In the genomic region with DNA sequence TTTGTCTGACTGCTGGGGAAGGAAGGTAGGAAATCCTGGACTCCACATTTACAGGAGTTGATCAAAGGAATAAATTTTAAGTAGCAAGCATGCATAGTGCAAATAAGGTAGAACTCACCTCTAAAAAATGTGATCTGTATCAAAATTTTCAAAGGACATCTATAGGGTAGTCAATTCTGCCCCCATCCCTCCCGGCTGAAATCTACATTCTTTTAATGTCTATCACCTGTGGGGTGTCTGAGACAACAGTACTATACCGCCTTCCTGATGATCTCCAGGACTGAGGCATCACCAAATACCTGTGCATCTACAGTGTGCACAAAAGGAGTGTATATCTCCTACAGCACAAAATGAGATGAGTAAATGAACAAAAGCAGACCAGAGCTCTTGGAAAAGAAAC, we compare ENCODE assay signal across 15 cellular contexts. TPM values are rescaled to one million over a fixed set of nuclear protein-coding genes. Genes with fewer than 3 reads are reported as not detected.
DNase-seq lines count a peak whose midpoint lies in the region; ATAC-seq lines count a peak whose summit lies in the region.
"Had no signal": no experiment of that assay in that cellular context is flagged by ENCODE, and none has a peak within 500 bp of the region (broad histone marks: within the 10 kb centered on the region; RNA-seq: fewer than 3 reads in every experiment).

No MANE protein-coding gene starts in this region.

- intact Hi-C loops in activated CD4-positive, alpha-beta T cell treated with anti-CD3 and anti-CD28 coated beads for 36 hours (cut with DNase I, micrococcal nuclease), result no loop called here

- ATAC-seq in activated CD4-positive, alpha-beta T cell treated with anti-CD3 and anti-CD28 coated beads for 36 hours, result no peak
- no peak for ATAC-seq in T-helper 17 cell
- ATAC-seq in activated naive CD8-positive, alpha-beta T cell treated with anti-CD3 and anti-CD28 coated beads, Interleukin-2, amount 10 ng/mL, durations not matched to agents 7 days and 5 days (ENCODE audit: low read depth), result no peak
- no peak for ATAC-seq in naive thymus-derived CD8-positive, alpha-beta T cell
- no peak for ATAC-seq in SK-N-SH treated with all-trans-retinoic acid at 6 μM for 48 hours
- ATAC-seq: HCT116 had no signal

- H3K4me1 Mint-ChIP-seq in activated CD4-positive, alpha-beta T cell treated with anti-CD3 and anti-CD28 coated beads for 36 hours, result peaks cover 82% of the 10 kb centered on the region
- peaks cover 42% of the 10 kb centered on the region for H3K4me1 Mint-ChIP-seq in activated CD4-positive, alpha-beta T cell treated with anti-CD3 and anti-CD28 coated beads, Interleukin-2, amount 10 ng/mL, durations not matched to agents 7 days and 5 days
- H3K4me1 Mint-ChIP-seq in T-helper 17 cell, result peaks cover 55% of the 10 kb centered on the region
- peaks cover 44% of the 10 kb centered on the region for H3K4me1 Mint-ChIP-seq in activated naive CD8-positive, alpha-beta T cell treated with anti-CD3 and anti-CD28 coated beads, Interleukin-2, amount 10 ng/mL, durations not matched to agents 7 days and 5 days
- peaks cover 48 to 91% (median 80%) of the 10 kb centered on the region in 4 donors for H3K4me1 Mint-ChIP-seq in naive thymus-derived CD8-positive, alpha-beta T cell

- no peaks in the 10 kb centered on the region for H3K9me3 ChIP-seq in T-helper 17 cell (ENCODE audit: control insufficient read depth, low read length, poor library complexity, severe bottlenecking)

- H3K4me3 Mint-ChIP-seq in activated CD4-positive, alpha-beta T cell treated with anti-CD3 and anti-CD28 coated beads for 36 hours, result no peak overlapping the region
- H3K4me3 Mint-ChIP-seq in activated CD4-positive, alpha-beta T cell treated with anti-CD3 and anti-CD28 coated beads, Interleukin-2, amount 10 ng/mL, durations not matched to agents 7 days and 5 days, result no peak overlapping the region
- no peak overlapping the region for H3K4me3 Mint-ChIP-seq in T-helper 17 cell
- H3K4me3 Mint-ChIP-seq in activated naive CD8-positive, alpha-beta T cell treated with anti-CD3 and anti-CD28 coated beads, Interleukin-2, amount 10 ng/mL, durations not matched to agents 7 days and 5 days, result no peak overlapping the region
- H3K4me3 Mint-ChIP-seq in naive thymus-derived CD8-positive, alpha-beta T cell, result peak overlapping the region in 2 of 10 donors; percentile 1 to 11

- POLR2A ChIA-PET in activated CD4-positive, alpha-beta T cell treated with anti-CD3 and anti-CD28 coated beads for 36 hours (lab: Charles Lee), result interaction anchor here (0.6 kb wide), 1 partner anchor 968 kb away, joined by 4 read pairs; no protein-coding TSS in a partner anchor
- POLR2A ChIA-PET in activated CD4-positive, alpha-beta T cell treated with anti-CD3 and anti-CD28 coated beads, Interleukin-2, amount 10 ng/mL, durations not matched to agents 7 days and 5 days (lab: Charles Lee), result interaction anchor here (0.6 kb wide), 1 partner anchor 29 kb away, joined by 3 read pairs; the partner anchor contains the start of gene SPAG4
- POLR2A ChIA-PET in activated naive CD8-positive, alpha-beta T cell treated with anti-CD3 and anti-CD28 coated beads, Interleukin-2, amount 10 ng/mL, durations not matched to agents 7 days and 5 days (lab: Charles Lee), result interaction anchor here (0.6 to 1.0 kb wide), 2 partner anchors 16 to 25 kb away, joined by 3 read pairs; no protein-coding TSS in a partner anchor
- POLR2A ChIA-PET in naive thymus-derived CD8-positive, alpha-beta T cell (lab: Charles Lee), result interaction anchor here (1.5 kb wide), 1 partner anchor 19 kb away, joined by 4 read pairs; the partner anchor contains the start of genes CPNE1 and RBM12

- peaks cover 34% of the 10 kb centered on the region for H3K36me3 Mint-ChIP-seq in activated CD4-positive, alpha-beta T cell treated with anti-CD3 and anti-CD28 coated beads for 36 hours (ENCODE audit: low read depth)
- peaks cover 39% of the 10 kb centered on the region for H3K36me3 Mint-ChIP-seq in activated CD4-positive, alpha-beta T cell treated with anti-CD3 and anti-CD28 coated beads, Interleukin-2, amount 10 ng/mL, durations not matched to agents 7 days and 5 days (ENCODE audit: low read depth)
- H3K36me3 Mint-ChIP-seq in T-helper 17 cell (ENCODE audit: low read depth), result no peaks in the 10 kb centered on the region
- H3K36me3 Mint-ChIP-seq in activated naive CD8-positive, alpha-beta T cell treated with anti-CD3 and anti-CD28 coated beads, Interleukin-2, amount 10 ng/mL, durations not matched to agents 7 days and 5 days, result peaks cover 34% of the 10 kb centered on the region
- H3K36me3 Mint-ChIP-seq in naive thymus-derived CD8-positive, alpha-beta T cell, result peaks cover 0 to 39% (median 0%) of the 10 kb centered on the region in 3 donors

- no peak for DNase-seq in activated CD4-positive, alpha-beta T cell treated with anti-CD3 and anti-CD28 coated beads for 36 hours
- no peak for DNase-seq in activated CD4-positive, alpha-beta T cell treated with anti-CD3 and anti-CD28 coated beads, Interleukin-2, amount 10 ng/mL, durations not matched to agents 7 days and 5 days
- DNase-seq in T-helper 17 cell, result no peak
- DNase-seq in activated naive CD8-positive, alpha-beta T cell treated with anti-CD3 and anti-CD28 coated beads, Interleukin-2, amount 10 ng/mL, durations not matched to agents 7 days and 5 days, result no peak
- no peak for DNase-seq in naive thymus-derived CD8-positive, alpha-beta T cell
- DNase-seq in SKM-1 (lab: John Stamatoyannopoulos, UW; ENCODE audit: unreplicated experiment), result no peak
- no peak for DNase-seq in islet precursor cell
- DNase-seq: COR-L47, IMR-90, NCI-H1417, NCI-H1930, NCI-H2171, NCI-H446 treated with DMSO at 0.1 percent for 48 hours had no signal

- no peaks in the 10 kb centered on the region for H3K9me3 Mint-ChIP-seq in activated CD4-positive, alpha-beta T cell treated with anti-CD3 and anti-CD28 coated beads for 36 hours (ENCODE audit: low read depth)
- no peaks in the 10 kb centered on the region for H3K9me3 Mint-ChIP-seq in activated CD4-positive, alpha-beta T cell treated with anti-CD3 and anti-CD28 coated beads, Interleukin-2, amount 10 ng/mL, durations not matched to agents 7 days and 5 days
- H3K9me3 Mint-ChIP-seq in activated naive CD8-positive, alpha-beta T cell treated with anti-CD3 and anti-CD28 coated beads, Interleukin-2, amount 10 ng/mL, durations not matched to agents 7 days and 5 days, result no peaks in the 10 kb centered on the region
- no peaks in the 10 kb centered on the region for H3K9me3 Mint-ChIP-seq in naive thymus-derived CD8-positive, alpha-beta T cell

- CTCF ChIA-PET in activated CD4-positive, alpha-beta T cell treated with anti-CD3 and anti-CD28 coated beads for 36 hours (lab: Charles Lee), result interaction anchor here (0.6 to 1.0 kb wide), 3 partner anchors 8 to 805 kb away, joined by 3 to 4 read pairs (median 4); no protein-coding TSS in a partner anchor
- CTCF ChIA-PET in activated CD4-positive, alpha-beta T cell treated with anti-CD3 and anti-CD28 coated beads, Interleukin-2, amount 10 ng/mL, durations not matched to agents 7 days and 5 days (lab: Charles Lee), result interaction anchor here (0.9 to 2.4 kb wide), 3 partner anchors 8 to 15 kb away, joined by 3 to 7 read pairs (median 3); no protein-coding TSS in a partner anchor

- H3K27me3 Mint-ChIP-seq in activated CD4-positive, alpha-beta T cell treated with anti-CD3 and anti-CD28 coated beads for 36 hours, result no peaks in the 10 kb centered on the region
- no peaks in the 10 kb centered on the region for H3K27me3 Mint-ChIP-seq in activated CD4-positive, alpha-beta T cell treated with anti-CD3 and anti-CD28 coated beads, Interleukin-2, amount 10 ng/mL, durations not matched to agents 7 days and 5 days
- no peaks in the 10 kb centered on the region for H3K27me3 Mint-ChIP-seq in T-helper 17 cell
- H3K27me3 Mint-ChIP-seq in activated naive CD8-positive, alpha-beta T cell treated with anti-CD3 and anti-CD28 coated beads, Interleukin-2, amount 10 ng/mL, durations not matched to agents 7 days and 5 days, result no peaks in the 10 kb centered on the region
- H3K27me3 Mint-ChIP-seq in naive thymus-derived CD8-positive, alpha-beta T cell, result no peaks in the 10 kb centered on the region

- H3K27ac Mint-ChIP-seq in activated CD4-positive, alpha-beta T cell treated with anti-CD3 and anti-CD28 coated beads for 36 hours, result peak overlapping the region; percentile 7
- no peak overlapping the region for H3K27ac Mint-ChIP-seq in activated CD4-positive, alpha-beta T cell treated with anti-CD3 and anti-CD28 coated beads, Interleukin-2, amount 10 ng/mL, durations not matched to agents 7 days and 5 days
- peak overlapping the region; percentile 60 for H3K27ac Mint-ChIP-seq in T-helper 17 cell
- H3K27ac Mint-ChIP-seq in activated naive CD8-positive, alpha-beta T cell treated with anti-CD3 and anti-CD28 coated beads, Interleukin-2, amount 10 ng/mL, durations not matched to agents 7 days and 5 days, result peak overlapping the region; percentile 2
- H3K27ac Mint-ChIP-seq in naive thymus-derived CD8-positive, alpha-beta T cell, result peak overlapping the region in 9 of 10 donors; percentile 5 to 81 (median 51)

RNA-seq across cellular contexts. Expression of gene CPNE1, which starts 19.9 kb away (rescaled TPM):
- 100 to 1,000 TPM; 249 to 258 TPM for total RNA-seq in activated CD4-positive, alpha-beta T cell treated with anti-CD3 and anti-CD28 coated beads for 36 hours
- total RNA-seq in activated CD4-positive, alpha-beta T cell treated with anti-CD3 and anti-CD28 coated beads, Interleukin-2, amount 10 ng/mL, durations not matched to agents 7 days and 5 days, result 100 to 1,000 TPM; 252 to 256 TPM
- 100 to 1,000 TPM; 215 to 250 TPM for total RNA-seq in T-helper 17 cell
- 100 to 1,000 TPM; 296 to 327 TPM for total RNA-seq in activated naive CD8-positive, alpha-beta T cell treated with anti-CD3 and anti-CD28 coated beads, Interleukin-2, amount 10 ng/mL, durations not matched to agents 7 days and 5 days
- total RNA-seq in naive thymus-derived CD8-positive, alpha-beta T cell, result 100 to 1,000 TPM; 413 to 454 TPM
- polyA plus RNA-seq in naive thymus-derived CD8-positive, alpha-beta T cell, result 100 to 1,000 TPM; 329 to 392 (median 384) TPM

RNA-seq across cellular contexts. Expression of gene RBM12, which starts 19.9 kb away (rescaled TPM):
- 100 to 1,000 TPM; 122 to 148 TPM for total RNA-seq in activated CD4-positive, alpha-beta T cell treated with anti-CD3 and anti-CD28 coated beads for 36 hours
- 100 to 1,000 TPM; 121 to 127 TPM for total RNA-seq in activated CD4-positive, alpha-beta T cell treated with anti-CD3 and anti-CD28 coated beads, Interleukin-2, amount 10 ng/mL, durations not matched to agents 7 days and 5 days
- total RNA-seq in T-helper 17 cell, result 10 to 100 TPM; 86.0 to 87.8 TPM
- total RNA-seq in activated naive CD8-positive, alpha-beta T cell treated with anti-CD3 and anti-CD28 coated beads, Interleukin-2, amount 10 ng/mL, durations not matched to agents 7 days and 5 days, result 100 to 1,000 TPM; 116 to 120 TPM
- 100 to 1,000 TPM; 112 to 132 TPM for total RNA-seq in naive thymus-derived CD8-positive, alpha-beta T cell
- 10 to 100 TPM; 35.2 to 43.7 (median 39.9) TPM for polyA plus RNA-seq in naive thymus-derived CD8-positive, alpha-beta T cell

RNA-seq across cellular contexts. Expression of gene SPAG4, which starts 29.2 kb away (rescaled TPM):
- total RNA-seq in activated CD4-positive, alpha-beta T cell treated with anti-CD3 and anti-CD28 coated beads for 36 hours, result 1 to 10 TPM; 6.4 to 6.9 TPM
- total RNA-seq in activated CD4-positive, alpha-beta T cell treated with anti-CD3 and anti-CD28 coated beads, Interleukin-2, amount 10 ng/mL, durations not matched to agents 7 days and 5 days, result 1 to 10 TPM; 1.7 to 1.9 TPM
- total RNA-seq in T-helper 17 cell, result 10 to 100 TPM; 13.7 to 15.7 TPM
- total RNA-seq in activated naive CD8-positive, alpha-beta T cell treated with anti-CD3 and anti-CD28 coated beads, Interleukin-2, amount 10 ng/mL, durations not matched to agents 7 days and 5 days, result 1 to 10 TPM; 3.8 to 5.7 TPM
- under 1 TPM; 0.47 to 0.74 TPM for total RNA-seq in naive thymus-derived CD8-positive, alpha-beta T cell
- 1 to 10 TPM in 1 of 3 donors, under 1 TPM in 2; 0.19 to 1.2 (median 0.30) TPM for polyA plus RNA-seq in naive thymus-derived CD8-positive, alpha-beta T cell

RNA-seq across cellular contexts. Expression of gene NFS1, which starts 54.3 kb away (rescaled TPM):
- 10 to 100 TPM; 43.2 to 44.6 TPM for total RNA-seq in activated CD4-positive, alpha-beta T cell treated with anti-CD3 and anti-CD28 coated beads for 36 hours
- 10 to 100 TPM; 33.2 to 36.6 TPM for total RNA-seq in activated CD4-positive, alpha-beta T cell treated with anti-CD3 and anti-CD28 coated beads, Interleukin-2, amount 10 ng/mL, durations not matched to agents 7 days and 5 days
- total RNA-seq in T-helper 17 cell, result 10 to 100 TPM; 16.8 to 19.4 TPM
- 10 to 100 TPM; 33.1 to 33.8 TPM for total RNA-seq in activated naive CD8-positive, alpha-beta T cell treated with anti-CD3 and anti-CD28 coated beads, Interleukin-2, amount 10 ng/mL, durations not matched to agents 7 days and 5 days
- total RNA-seq in naive thymus-derived CD8-positive, alpha-beta T cell, result 10 to 100 TPM; 24.8 to 25.5 TPM
- 10 to 100 TPM in 2 of 3 donors, 1 to 10 TPM in 1; 8.6 to 16.6 (median 14.1) TPM for polyA plus RNA-seq in naive thymus-derived CD8-positive, alpha-beta T cell

RNA-seq across cellular contexts. Expression of gene ROMO1, which starts 54.4 kb away (rescaled TPM):
- total RNA-seq in activated CD4-positive, alpha-beta T cell treated with anti-CD3 and anti-CD28 coated beads for 36 hours, result 100 to 1,000 TPM in 1 of 2 experiments, 10 to 100 TPM in 1; 50.4 to 112 TPM
- total RNA-seq in activated CD4-positive, alpha-beta T cell treated with anti-CD3 and anti-CD28 coated beads, Interleukin-2, amount 10 ng/mL, durations not matched to agents 7 days and 5 days, result 100 to 1,000 TPM in 1 of 2 experiments, 10 to 100 TPM in 1; 55.0 to 103 TPM
- total RNA-seq in T-helper 17 cell, result 10 to 100 TPM; 35.1 to 37.6 TPM
- total RNA-seq in activated naive CD8-positive, alpha-beta T cell treated with anti-CD3 and anti-CD28 coated beads, Interleukin-2, amount 10 ng/mL, durations not matched to agents 7 days and 5 days, result 100 to 1,000 TPM in 1 of 2 experiments, 10 to 100 TPM in 1; 96.9 to 112 TPM
- total RNA-seq in naive thymus-derived CD8-positive, alpha-beta T cell, result 10 to 100 TPM; 39.7 to 40.3 TPM
- 100 to 1,000 TPM; 305 to 421 (median 381) TPM for polyA plus RNA-seq in naive thymus-derived CD8-positive, alpha-beta T cell
